ENCODE assay signal across 11 cellular contexts in the genomic region with DNA sequence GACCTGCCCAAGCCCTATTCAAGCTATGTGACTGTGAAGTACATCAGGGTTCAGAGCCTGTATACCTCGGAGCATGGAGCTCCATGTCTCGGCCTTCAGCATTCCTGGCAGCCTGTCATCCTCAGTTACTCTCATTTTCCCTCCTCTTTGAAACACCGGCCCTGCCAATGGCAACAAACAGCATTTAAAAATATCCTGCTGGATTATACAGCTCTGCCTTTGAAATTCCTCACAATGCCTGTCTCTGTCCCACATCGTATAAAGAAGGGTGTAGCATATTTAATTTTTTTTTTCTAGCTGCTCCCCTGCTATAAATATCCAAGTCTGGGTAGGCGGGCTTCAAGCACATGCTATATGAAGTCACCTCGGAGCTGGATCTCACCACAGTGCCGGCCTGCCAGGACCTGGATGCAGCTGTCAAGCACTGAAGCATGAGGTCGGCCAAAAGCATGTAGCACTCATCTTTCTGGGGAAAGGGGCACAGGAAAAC. TPM values are rescaled to one million over a fixed set of nuclear protein-coding genes. Genes with fewer than 3 reads are reported as not detected.
DNase-seq lines count a peak whose midpoint lies in the region; ATAC-seq and TF ChIP-seq lines count a peak whose summit lies in the region.
"Had no signal": no experiment of that assay in that cellular context is flagged by ENCODE, and none has a peak within 500 bp of the region (broad histone marks: within the 10 kb centered on the region; RNA-seq: fewer than 3 reads in every experiment).

No MANE protein-coding gene starts in this region.

- no peak for TF ChIP-seq CTCF in astrocyte of the spinal cord (IDR thresholded peaks at IDR 0.05; ENCODE audit: low read depth, low read length)
- TF ChIP-seq CTCF in CD8-positive, alpha-beta T cell (IDR thresholded peaks at IDR 0.05), result no peak

- no peak overlapping the region for H3K4me3 ChIP-seq in astrocyte of the spinal cord (ENCODE audit: low read depth, low read length)
- H3K4me3 ChIP-seq in CD8-positive, alpha-beta T cell (ENCODE audit: low read depth, low read length), result no peak overlapping the region
- H3K4me3 ChIP-seq: body of pancreas, spleen had no signal

- POLR2A ChIA-PET in CD8-positive, alpha-beta T cell (lab: Charles Lee), result no interaction called here

- intact Hi-C loops in left colon (cut with DNase I, micrococcal nuclease), result no loop called here
- intact Hi-C loops in CD8-positive, alpha-beta T cell (cut with DNase I, micrococcal nuclease), result no loop called here

- H3K27ac Mint-ChIP-seq in CD8-positive, alpha-beta T cell, result no peak overlapping the region
- H3K27ac Mint-ChIP-seq: memory B cell had no signal

- no peaks in the 10 kb centered on the region for H3K36me3 ChIP-seq in CD8-positive, alpha-beta T cell (ENCODE audit: insufficient read depth, low read length)
- H3K36me3 ChIP-seq: spleen had no signal

- CTCF ChIA-PET in CD8-positive, alpha-beta T cell (lab: Charles Lee), result interaction anchor here (0.8 to 6.0 kb wide), 4 partner anchors 10 to 350 kb away, joined by 4 to 28 read pairs (median 7); a partner anchor contains a TSS

- no peaks in the 10 kb centered on the region for H3K27me3 Mint-ChIP-seq in CD8-positive, alpha-beta T cell (ENCODE audit: low read depth)
- H3K27me3 Mint-ChIP-seq: memory B cell had no signal

- no peaks in the 10 kb centered on the region for H3K9me3 Mint-ChIP-seq in CD8-positive, alpha-beta T cell
- H3K9me3 Mint-ChIP-seq: memory B cell had no signal

- no peak for ATAC-seq in activated CD4-positive, CD25-positive, alpha-beta regulatory T cell treated with anti-CD3 and anti-CD28 coated beads, Interleukin-2, amount 50 U/mL, for 24 hours
- ATAC-seq in left colon, result no peak
- ATAC-seq in CD8-positive, alpha-beta T cell, result no peak

- no peaks in the 10 kb centered on the region for H3K4me1 Mint-ChIP-seq in CD8-positive, alpha-beta T cell (ENCODE audit: low read depth)
- H3K4me1 Mint-ChIP-seq: memory B cell had no signal

- in situ Hi-C loops in astrocyte of the spinal cord (cut with HindIII; ENCODE audit: low sequenced_read_pairs), result no loop called here

- no peaks in the 10 kb centered on the region for H3K9me3 ChIP-seq in CD8-positive, alpha-beta T cell (ENCODE audit: low read length)
- H3K9me3 ChIP-seq: body of pancreas, spleen had no signal

- H3K4me1 ChIP-seq in CD8-positive, alpha-beta T cell (ENCODE audit: insufficient read depth, low read length), result no peaks in the 10 kb centered on the region

- H3K27ac ChIP-seq in substantia nigra (ENCODE audit: low read depth, low read length, poor library complexity, severe bottlenecking), result peak overlapping the region; percentile 1
- no peak overlapping the region for H3K27ac ChIP-seq in CD8-positive, alpha-beta T cell (ENCODE audit: low read depth, low read length)
- H3K27ac ChIP-seq: spleen had no signal

- DNase-seq in HCEC 1CT (peak; percentile 65), astrocyte of the spinal cord (ENCODE audit: low read depth, low spot score) (peak; percentile 25), iris pigment epithelial cell (ENCODE audit: low read depth) (peak; percentile 72), substantia nigra (lab: John Stamatoyannopoulos, UW) (peak in 7 of 49 donors; percentile 11 to 26 (median 13)), left colon (no peak), GF-D8 (lab: John Stamatoyannopoulos, UW) (no peak)
- DNase-seq in CD8-positive, alpha-beta T cell, result no peak
- DNase-seq: spleen had no signal

- no peaks in the 10 kb centered on the region for H3K27me3 ChIP-seq in CD8-positive, alpha-beta T cell (ENCODE audit: insufficient read depth, low read length)
- H3K27me3 ChIP-seq: body of pancreas had no signal

- H3K4me3 Mint-ChIP-seq in CD8-positive, alpha-beta T cell, result no peak overlapping the region
- H3K4me3 Mint-ChIP-seq: memory B cell had no signal

- H3K36me3 Mint-ChIP-seq in CD8-positive, alpha-beta T cell, result no peaks in the 10 kb centered on the region
- H3K36me3 Mint-ChIP-seq: memory B cell had no signal

RNA-seq across cellular contexts. Expression of a gene that starts 11.8 kb away (rescaled TPM):
- total RNA-seq in left colon, result 10 to 100 TPM; 16.5 to 16.6 TPM
- 1 to 10 TPM; 2.2 to 2.7 TPM for total RNA-seq in CD8-positive, alpha-beta T cell

Comparison
In these comparisons a context has a peak if more than half of its experiments do, and no peak if none do; other contexts are left out.
1. DNase-seq: peak in HCEC 1CT (single experiment), astrocyte of the spinal cord (single experiment) and iris pigment epithelial cell (single experiment); none in left colon (0 of 2), GF-D8 (single experiment) and CD8-positive, alpha-beta T cell (0 of 7).
2. RNA of a gene that starts 11.8 kb away (total RNA-seq): 16.5 to 16.6 TPM in left colon; 2.2 to 2.7 TPM in CD8-positive, alpha-beta T cell; every median in the first group is over 4 times any median in the second.